In genomic region chr2:206432432-206433082, GRCh38 we compare ENCODE assay signal across 18 cellular contexts.
"Had no signal": no experiment of that assay in that cellular context is flagged by ENCODE, and none has a peak within 500 bp of the region (broad histone marks: within the 10 kb centered on the region; RNA-seq: fewer than 3 reads in every experiment).

No MANE protein-coding gene starts in this region.

- DNase-seq: IMR-90, Karpas-422, KG1, MG63, NCI-H1092 treated with DMSO at 0.1 percent for 48 hours, NCI-H1436, NCI-H187, NCI-H2029, NCI-H2081 treated with DMSO at 0.1 percent for 48 hours, NCI-H2171, NCI-H226, NCI-H446, NCI-H524 treated with DMSO at 0.1 percent for 48 hours, NCI-H69, NCI-H774, SHP77, SW 1271 had no signal

- H3K4me3 ChIP-seq: MG63 had no signal

- H3K36me3 ChIP-seq: MG63 had no signal

- H3K9me3 ChIP-seq: MG63 had no signal

- H3K27me3 ChIP-seq: MG63 had no signal

- ATAC-seq: HepG2 had no signal
